In genomic region chr18:6315556-6316331, GRCh38 we compare ENCODE assay signal across 30 cellular contexts.
A peak's percentile ranks its signal among the peaks of the same experiment; 100 is the strongest.
DNase-seq lines count a peak whose midpoint lies in the region; ATAC-seq and TF ChIP-seq lines count a peak whose summit lies in the region.
"Had no signal": no experiment of that assay in that cellular context is flagged by ENCODE, and none has a peak within 500 bp of the region (broad histone marks: within the 10 kb centered on the region; RNA-seq: fewer than 3 reads in every experiment).

No MANE protein-coding gene starts in this region.

- H3K27me3 Mint-ChIP-seq in dendritic cell treated with granulocyte-macrophage colony-stimulating factor and Interleukin-4, amounts not matched to agents 40 ng/mL and 50 ng/mL, for 4 days, result no peaks in the 10 kb centered on the region
- no peaks in the 10 kb centered on the region for H3K27me3 Mint-ChIP-seq in Calu3 (ENCODE audit: unreplicated experiment)
- no peaks in the 10 kb centered on the region for H3K27me3 Mint-ChIP-seq in T-helper 17 cell
- H3K27me3 Mint-ChIP-seq: activated CD8-positive, alpha-beta T cell treated with anti-CD3 and anti-CD28 coated beads for 36 hours; activated T-helper 17 cell treated with anti-CD3 and anti-CD28 coated beads, Interleukin-2, amount 50 U/mL, for 72 hours; natural killer cell treated with Interleukin-12 subunit alpha and Interleukin-12 subunit beta and Interleukin-15 and Interleukin-18, amount 100 ng/mL, for 72 hours had no signal

- DNase-seq in CD1c-positive myeloid dendritic cell (ENCODE audit: extremely low spot score) (peak; percentile 21), mucosa of gallbladder (ENCODE audit: low spot score) (peak; percentile 42), Calu3 (no peak), NCI-H1048 (lab: John Stamatoyannopoulos, UW) (no peak), T-helper 17 cell (no peak)
- DNase-seq: ACHN; activated CD8-positive, alpha-beta T cell treated with anti-CD3 and anti-CD28 coated beads for 36 hours; activated naive CD4-positive, alpha-beta T cell treated with anti-CD3 and anti-CD28 coated beads, Interleukin-2, amount 50 U/mL, for 16 hours; amniotic stem cell; DMS53; endodermal cell; esophagus squamous epithelium; foreskin melanocyte; GM23248; hippocampal formation; Karpas-422; left ventricle myocardium superior; NCI-H1105; NCI-H1930; NCI-H69; stimulated activated CD8-positive, alpha-beta memory T cell treated with anti-CD3 and anti-CD28 coated beads, Interleukin-4, amount 100 ng/mL, for 48 hours; stomach; T-helper 1 cell had no signal

- ATAC-seq in HG03135 (IDR thresholded peaks at IDR 0.05; ENCODE audit: unreplicated experiment) (peak; percentile 60), T-helper 17 cell (no peak), GM21515 (IDR thresholded peaks at IDR 0.05; ENCODE audit: unreplicated experiment) (no peak)
- ATAC-seq: activated CD4-positive, CD25-positive, alpha-beta regulatory T cell treated with anti-CD3 and anti-CD28 coated beads, Interleukin-2, amount 50 U/mL, for 24 hours; activated CD8-positive, alpha-beta T cell treated with anti-CD3 and anti-CD28 coated beads for 36 hours; activated T-helper 17 cell treated with anti-CD3 and anti-CD28 coated beads, Interleukin-2, amount 50 U/mL, for 72 hours; left ventricle myocardium superior had no signal

- H3K9me3 ChIP-seq in T-helper 17 cell (ENCODE audit: control insufficient read depth, low read length, poor library complexity, severe bottlenecking), result no peaks in the 10 kb centered on the region
- H3K9me3 ChIP-seq: esophagus squamous epithelium had no signal

- peak overlapping the region; percentile 44 for H3K4me3 Mint-ChIP-seq in dendritic cell treated with granulocyte-macrophage colony-stimulating factor and Interleukin-4, amounts not matched to agents 40 ng/mL and 50 ng/mL, for 4 days
- H3K4me3 Mint-ChIP-seq in Calu3 (ENCODE audit: low read depth, unreplicated experiment) (no peak overlapping the region), T-helper 17 cell (no peak overlapping the region)
- H3K4me3 Mint-ChIP-seq: activated CD8-positive, alpha-beta T cell treated with anti-CD3 and anti-CD28 coated beads for 36 hours; activated T-helper 17 cell treated with anti-CD3 and anti-CD28 coated beads, Interleukin-2, amount 50 U/mL, for 72 hours; endodermal cell; mesothelial cell of epicardium; natural killer cell treated with Interleukin-12 subunit alpha and Interleukin-12 subunit beta and Interleukin-15 and Interleukin-18, amount 100 ng/mL, for 72 hours had no signal

- TF ChIP-seq CTCF in Calu3 (IDR thresholded peaks at IDR 0.05; ENCODE audit: unreplicated experiment), result no peak

- no TSS peak for BruUV-seq in Calu3 (replicated peaks; lab: Mats Ljungman, UMichigan)

- H3K9me3 Mint-ChIP-seq in dendritic cell treated with granulocyte-macrophage colony-stimulating factor and Interleukin-4, amounts not matched to agents 40 ng/mL and 50 ng/mL, for 4 days, result peaks cover 13% of the 10 kb centered on the region
- H3K9me3 Mint-ChIP-seq in Calu3 (ENCODE audit: low read depth, unreplicated experiment), result peaks cover 11% of the 10 kb centered on the region
- H3K9me3 Mint-ChIP-seq: endodermal cell had no signal

- CTCF ChIA-PET in Calu3 (lab: Charles Lee), result no interaction called here

- no peaks in the 10 kb centered on the region for H3K36me3 Mint-ChIP-seq in dendritic cell treated with granulocyte-macrophage colony-stimulating factor and Interleukin-4, amounts not matched to agents 40 ng/mL and 50 ng/mL, for 4 days (ENCODE audit: low read depth)
- H3K36me3 Mint-ChIP-seq in Calu3 (ENCODE audit: insufficient read depth, unreplicated experiment), result no peaks in the 10 kb centered on the region
- no peaks in the 10 kb centered on the region for H3K36me3 Mint-ChIP-seq in T-helper 17 cell (ENCODE audit: low read depth)

- no peak overlapping the region for H3K27ac Mint-ChIP-seq in dendritic cell treated with granulocyte-macrophage colony-stimulating factor and Interleukin-4, amounts not matched to agents 40 ng/mL and 50 ng/mL, for 4 days
- H3K27ac Mint-ChIP-seq in Calu3 (ENCODE audit: unreplicated experiment), result no peak overlapping the region
- no peak overlapping the region for H3K27ac Mint-ChIP-seq in T-helper 17 cell
- H3K27ac Mint-ChIP-seq: activated CD8-positive, alpha-beta T cell treated with anti-CD3 and anti-CD28 coated beads for 36 hours; activated T-helper 17 cell treated with anti-CD3 and anti-CD28 coated beads, Interleukin-2, amount 50 U/mL, for 72 hours; endodermal cell; mesothelial cell of epicardium; natural killer cell treated with Interleukin-12 subunit alpha and Interleukin-12 subunit beta and Interleukin-15 and Interleukin-18, amount 100 ng/mL, for 72 hours had no signal

- peaks cover 7% of the 10 kb centered on the region for H3K4me1 Mint-ChIP-seq in dendritic cell treated with granulocyte-macrophage colony-stimulating factor and Interleukin-4, amounts not matched to agents 40 ng/mL and 50 ng/mL, for 4 days (ENCODE audit: low read depth)
- H3K4me1 Mint-ChIP-seq in Calu3 (ENCODE audit: low read depth, unreplicated experiment) (no peaks in the 10 kb centered on the region), T-helper 17 cell (no peaks in the 10 kb centered on the region)
- H3K4me1 Mint-ChIP-seq: activated T-helper 17 cell treated with anti-CD3 and anti-CD28 coated beads, Interleukin-2, amount 50 U/mL, for 72 hours; endodermal cell; mesothelial cell of epicardium had no signal

- intact Hi-C loops in dendritic cell treated with granulocyte-macrophage colony-stimulating factor and Interleukin-4, amounts not matched to agents 40 ng/mL and 50 ng/mL, for 4 days (cut with micrococcal nuclease), result loop anchor here (5.0 to 10.0 kb wide), 2 partner anchors 59 to 97 kb away; partner anchors contain the start of gene L3MBTL4
- intact Hi-C loops in Calu3 (cut with micrococcal nuclease; ENCODE audit: unreplicated experiment), result no loop called here

Comparison
In these comparisons a context has a peak if more than half of its experiments do, and no peak if none do; other contexts are left out.
1. DNase-seq: peak in CD1c-positive myeloid dendritic cell (single experiment) and mucosa of gallbladder (single experiment); none in Calu3 (single experiment), NCI-H1048 (single experiment) and T-helper 17 cell (0 of 3).